In genomic region chr4:37236165-37236564, GRCh38 we compare ENCODE assay signal across 1 cellular context.
TF ChIP-seq lines count a peak whose summit lies in the region.

No MANE protein-coding gene starts in this region.

TF ChIP-seq in GM12878, 131 proteins besides CTCF, POLR2A, EP300 and RAD21 (continued from another document):
- TF ChIP-seq STAT3 (IDR thresholded peaks at IDR 0.05; ENCODE audit: low read depth, low read length) (no peak), NRF1 (conservative IDR thresholded peaks at IDR 0.05; ENCODE audit: low read depth, low read length) (no peak), E4F1 (IDR thresholded peaks at IDR 0.05; ENCODE audit: borderline replicate concordance, partially characterized antibody) (no peak), CEBPZ (IDR thresholded peaks at IDR 0.05; ENCODE audit: low read depth, low read length) (no peak), KAT2A (conservative IDR thresholded peaks at IDR 0.05; ENCODE audit: control insufficient read depth, low read depth, low read length) (no peak), FOXM1 (IDR thresholded peaks at IDR 0.05; ENCODE audit: low read depth, low read length) (peak; percentile 32; the same call in 1 of the 2 replicates), ZNF622 (IDR thresholded peaks at IDR 0.05) (no peak), CUX1 (IDR thresholded peaks at IDR 0.05; ENCODE audit: insufficient replicate concordance, low read depth, low read length) (no peak), CHD1 (IDR thresholded peaks at IDR 0.05; ENCODE audit: low read depth, low read length) (no peak), IRF5 (IDR thresholded peaks at IDR 0.05; ENCODE audit: borderline replicate concordance) (no peak), RUNX3 (IDR thresholded peaks at IDR 0.05; ENCODE audit: low read length) (peak; percentile 66; the same call in 1 of the 2 replicates)
